In genomic region chr11:82995754-82996398, GRCh38 we compare ENCODE assay signal across 8 cellular contexts.
DNase-seq lines count a peak whose midpoint lies in the region; ATAC-seq lines count a peak whose summit lies in the region.

No MANE protein-coding gene starts in this region.

- ATAC-seq in HG03354 (IDR thresholded peaks at IDR 0.05; ENCODE audit: poor library complexity, severe bottlenecking, unreplicated experiment) (peak; percentile 30), HG02981 (IDR thresholded peaks at IDR 0.05; ENCODE audit: unreplicated experiment) (no peak)
- peak; percentile 80 for ATAC-seq in stimulated activated naive CD8-positive, alpha-beta T cell treated with anti-CD3 and anti-CD28 coated beads, Interleukin-15, Interleukin-2, amounts not matched to agents 100 U/mL and 50 U/mL, for 24 hours

- no peaks in the 10 kb centered on the region for H3K9me3 ChIP-seq in duodenal mucosa (ENCODE audit: control insufficient read depth in 1 of 2, low read length in 2 of 2)

- DNase-seq in activated T-cell treated with anti-CD3 and anti-CD28 coated beads for 24 hours (ENCODE audit: low read depth) (peak; percentile 16), KG1 (lab: John Stamatoyannopoulos, UW) (no peak), midbrain (lab: John Stamatoyannopoulos, UW) (no peak)
- DNase-seq in activated T-cell treated with anti-CD3 and anti-CD28 coated beads, Interleukin-2, amount 50 U/mL, for 1 hour, result no peak
- DNase-seq in stimulated activated naive CD8-positive, alpha-beta T cell treated with anti-CD3 and anti-CD28 coated beads, Interleukin-15, Interleukin-2, amounts not matched to agents 100 U/mL and 50 U/mL, for 24 hours, result peak; percentile 37

- peak overlapping the region; percentile 8 to 70 for H3K9ac ChIP-seq in duodenal mucosa (ENCODE audit: low read depth in 1 of 2, low read length in 2 of 2)

- peaks cover 22 to 31% of the 10 kb centered on the region in 2 donors for H3K4me1 ChIP-seq in duodenal mucosa (ENCODE audit: control insufficient read depth in 1 of 2, insufficient read depth in 2 of 2, low read length in 2 of 2)

- H3K27ac ChIP-seq in duodenal mucosa (ENCODE audit: low read depth, low read length), result no peak overlapping the region

- no peaks in the 10 kb centered on the region for H3K27me3 ChIP-seq in duodenal mucosa (ENCODE audit: control insufficient read depth in 1 of 2, insufficient read depth in 2 of 2, low read length in 2 of 2)

- peaks cover 0 to 3% of the 10 kb centered on the region in 2 donors for H3K36me3 ChIP-seq in duodenal mucosa (ENCODE audit: control insufficient read depth in 1 of 2, insufficient read depth in 2 of 2, low read length in 2 of 2)

- peak overlapping the region; percentile 51 to 54 for H3K4me3 ChIP-seq in duodenal mucosa (ENCODE audit: low read depth in 1 of 2, low read length in 2 of 2)

Comparison
In these comparisons a context has a peak if more than half of its experiments do, and no peak if none do; other contexts are left out.
1. DNase-seq: peak in activated T-cell treated with anti-CD3 and anti-CD28 coated beads for 24 hours (single experiment) and stimulated activated naive CD8-positive, alpha-beta T cell treated with anti-CD3 and anti-CD28 coated beads, Interleukin-15, Interleukin-2, amounts not matched to agents 100 U/mL and 50 U/mL, for 24 hours (single experiment); none in activated T-cell treated with anti-CD3 and anti-CD28 coated beads, Interleukin-2, amount 50 U/mL, for 1 hour (single experiment), KG1 (single experiment) and midbrain (single experiment).